Comparison of ENCODE assay signal across 1 cellular context in the genomic region with DNA sequence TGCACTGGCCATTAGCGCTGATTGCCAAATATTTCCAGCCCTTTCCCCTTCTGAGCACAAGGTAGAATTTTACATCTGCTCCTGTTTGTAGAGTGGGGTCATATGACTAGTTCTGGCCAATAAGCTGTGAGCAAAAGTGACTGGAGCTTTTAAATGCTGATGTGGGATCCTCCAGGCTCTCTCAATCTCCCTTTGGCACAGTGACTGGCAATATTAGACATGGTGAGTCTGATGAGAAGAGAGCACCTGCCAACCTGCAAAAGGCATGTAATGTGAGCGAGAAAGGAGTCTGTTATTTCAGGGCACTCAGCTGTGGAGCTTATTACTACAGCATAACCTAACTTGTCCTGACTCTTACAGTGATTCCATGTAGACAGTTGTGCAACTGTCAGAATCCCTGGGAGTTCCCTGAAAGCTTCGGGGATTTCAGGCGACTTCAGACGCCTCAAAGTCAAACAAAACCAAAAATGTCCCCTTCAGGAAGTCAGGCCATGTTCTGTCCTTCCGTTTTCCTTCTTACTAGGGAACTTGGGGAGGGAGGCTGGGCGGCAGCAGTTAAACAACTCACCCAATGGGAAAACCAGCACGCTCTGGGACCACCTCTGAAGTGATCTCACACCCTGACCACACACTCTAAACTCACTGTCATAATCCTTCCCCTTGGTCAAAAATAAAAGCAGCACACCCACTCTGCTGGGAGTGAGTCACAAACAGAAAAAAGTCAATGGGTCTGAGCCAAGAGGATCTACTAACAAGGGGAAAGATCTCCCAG.
TF ChIP-seq lines count a peak whose summit lies in the region.

No MANE protein-coding gene starts in this region.

TF ChIP-seq in HEK293, 187 proteins besides CTCF, POLR2A, EP300 and RAD21 (continued from another document and continues in another):
- TF ChIP-seq, protein P1, sequence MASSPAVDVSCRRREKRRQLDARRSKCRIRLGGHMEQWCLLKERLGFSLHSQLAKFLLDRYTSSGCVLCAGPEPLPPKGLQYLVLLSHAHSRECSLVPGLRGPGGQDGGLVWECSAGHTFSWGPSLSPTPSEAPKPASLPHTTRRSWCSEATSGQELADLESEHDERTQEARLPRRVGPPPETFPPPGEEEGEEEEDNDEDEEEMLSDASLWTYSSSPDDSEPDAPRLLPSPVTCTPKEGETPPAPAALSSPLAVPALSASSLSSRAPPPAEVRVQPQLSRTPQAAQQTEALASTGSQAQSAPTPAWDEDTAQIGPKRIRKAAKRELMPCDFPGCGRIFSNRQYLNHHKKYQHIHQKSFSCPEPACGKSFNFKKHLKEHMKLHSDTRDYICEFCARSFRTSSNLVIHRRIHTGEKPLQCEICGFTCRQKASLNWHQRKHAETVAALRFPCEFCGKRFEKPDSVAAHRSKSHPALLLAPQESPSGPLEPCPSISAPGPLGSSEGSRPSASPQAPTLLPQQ (tag by site-specific recombination; IDR thresholded peaks at IDR 0.05): peak; percentile 51; the same call in 1 of the 2 replicates
- TF ChIP-seq SP2 (tag by site-specific recombination; IDR thresholded peaks at IDR 0.05) (peak; percentile 36), PRDM1 (tag by site-specific recombination; IDR thresholded peaks at IDR 0.05) (no peak), ZNF785 (tag by site-specific recombination; IDR thresholded peaks at IDR 0.05) (no peak), ZNF214 (tag by site-specific recombination; IDR thresholded peaks at IDR 0.05; ENCODE audit: borderline replicate concordance) (no peak), ZNF423 (tag by site-specific recombination; IDR thresholded peaks at IDR 0.05) (no peak), ZFP69B (tag by site-specific recombination; IDR thresholded peaks at IDR 0.05) (0 out of 2 replicates have a peak, but pooled peaks have one; percentile 35), SCRT2 (tag by site-specific recombination; IDR thresholded peaks at IDR 0.05) (no peak), ZNF10 (tag by site-specific recombination; IDR thresholded peaks at IDR 0.05) (no peak), ZNF701 (tag by site-specific recombination; IDR thresholded peaks at IDR 0.05) (no peak), OVOL3 (tag by site-specific recombination; IDR thresholded peaks at IDR 0.05) (no peak), MYNN (tag by site-specific recombination; IDR thresholded peaks at IDR 0.05; ENCODE audit: borderline replicate concordance) (peak; percentile 61; the same call in 1 of the 2 replicates), BCL11B (tag by site-specific recombination; IDR thresholded peaks at IDR 0.05; ENCODE audit: low read depth) (no peak), ZNF626 (tag by site-specific recombination; IDR thresholded peaks at IDR 0.05) (no peak), ZNF621 (tag by site-specific recombination; IDR thresholded peaks at IDR 0.05) (no peak), ZNF266 (tag by site-specific recombination; IDR thresholded peaks at IDR 0.05; ENCODE audit: low read depth) (no peak), ZNF311 (tag by site-specific recombination; IDR thresholded peaks at IDR 0.05; ENCODE audit: borderline replicate concordance) (no peak), EGR2 (tag by site-specific recombination; IDR thresholded peaks at IDR 0.05; ENCODE audit: low read depth) (peak; percentile 49; the same call in 1 of the 2 replicates), HOXC10 (CRISPR knock-in tag; IDR thresholded peaks at IDR 0.05) (no peak), BCL11A (tag by site-specific recombination; IDR thresholded peaks at IDR 0.05; ENCODE audit: low read depth) (no peak), ZNF629 (tag by site-specific recombination; IDR thresholded peaks at IDR 0.05) (0 out of 2 replicates have a peak, but pooled peaks have one; percentile 24), ZNF777 (tag by site-specific recombination; IDR thresholded peaks at IDR 0.05; ENCODE audit: borderline replicate concordance) (no peak), GLIS2 (tag by site-specific recombination; IDR thresholded peaks at IDR 0.05) (no peak), ZNF169 (tag by site-specific recombination; IDR thresholded peaks at IDR 0.05) (no peak), ZNF596 (tag by site-specific recombination; IDR thresholded peaks at IDR 0.05) (no peak), ZNF184 (tag by site-specific recombination; IDR thresholded peaks at IDR 0.05) (no peak), ZNF521 (tag by site-specific recombination; IDR thresholded peaks at IDR 0.05) (no peak), ZNF707 (tag by site-specific recombination; IDR thresholded peaks at IDR 0.05) (no peak), WT1 (tag by site-specific recombination; IDR thresholded peaks at IDR 0.05) (no peak), ZNF555 (tag by site-specific recombination; conservative IDR thresholded peaks at IDR 0.05) (no peak), ZXDB (tag by site-specific recombination; IDR thresholded peaks at IDR 0.05) (no peak), ZNF335 (tag by site-specific recombination; conservative IDR thresholded peaks at IDR 0.05) (no peak), TRIM28 (IDR thresholded peaks at IDR 0.05; ENCODE audit: borderline replicate concordance, low read length) (no peak), SETDB1 (IDR thresholded peaks at IDR 0.05; ENCODE audit: insufficient read length, low read length) (no peak), GLIS1 (tag by site-specific recombination; IDR thresholded peaks at IDR 0.05) (peak; percentile 85), ZEB2 (tag by site-specific recombination; IDR thresholded peaks at IDR 0.05) (no peak), GFI1B (tag by site-specific recombination; IDR thresholded peaks at IDR 0.05) (no peak)
- TF ChIP-seq, protein P2, sequence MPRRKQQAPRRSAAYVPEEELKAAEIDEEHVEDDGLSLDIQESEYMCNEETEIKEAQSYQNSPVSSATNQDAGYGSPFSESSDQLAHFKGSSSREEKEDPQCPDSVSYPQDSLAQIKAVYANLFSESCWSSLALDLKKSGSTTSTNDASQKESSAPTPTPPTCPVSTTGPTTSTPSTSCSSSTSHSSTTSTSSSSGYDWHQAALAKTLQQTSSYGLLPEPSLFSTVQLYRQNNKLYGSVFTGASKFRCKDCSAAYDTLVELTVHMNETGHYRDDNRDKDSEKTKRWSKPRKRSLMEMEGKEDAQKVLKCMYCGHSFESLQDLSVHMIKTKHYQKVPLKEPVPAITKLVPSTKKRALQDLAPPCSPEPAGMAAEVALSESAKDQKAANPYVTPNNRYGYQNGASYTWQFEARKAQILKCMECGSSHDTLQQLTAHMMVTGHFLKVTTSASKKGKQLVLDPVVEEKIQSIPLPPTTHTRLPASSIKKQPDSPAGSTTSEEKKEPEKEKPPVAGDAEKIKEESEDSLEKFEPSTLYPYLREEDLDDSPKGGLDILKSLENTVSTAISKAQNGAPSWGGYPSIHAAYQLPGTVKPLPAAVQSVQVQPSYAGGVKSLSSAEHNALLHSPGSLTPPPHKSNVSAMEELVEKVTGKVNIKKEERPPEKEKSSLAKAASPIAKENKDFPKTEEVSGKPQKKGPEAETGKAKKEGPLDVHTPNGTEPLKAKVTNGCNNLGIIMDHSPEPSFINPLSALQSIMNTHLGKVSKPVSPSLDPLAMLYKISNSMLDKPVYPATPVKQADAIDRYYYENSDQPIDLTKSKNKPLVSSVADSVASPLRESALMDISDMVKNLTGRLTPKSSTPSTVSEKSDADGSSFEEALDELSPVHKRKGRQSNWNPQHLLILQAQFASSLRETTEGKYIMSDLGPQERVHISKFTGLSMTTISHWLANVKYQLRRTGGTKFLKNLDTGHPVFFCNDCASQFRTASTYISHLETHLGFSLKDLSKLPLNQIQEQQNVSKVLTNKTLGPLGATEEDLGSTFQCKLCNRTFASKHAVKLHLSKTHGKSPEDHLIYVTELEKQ (tag by site-specific recombination; IDR thresholded peaks at IDR 0.05; ENCODE audit: borderline replicate concordance): no peak; the same call in 1 of the 2 replicates
- TF ChIP-seq, protein P3, sequence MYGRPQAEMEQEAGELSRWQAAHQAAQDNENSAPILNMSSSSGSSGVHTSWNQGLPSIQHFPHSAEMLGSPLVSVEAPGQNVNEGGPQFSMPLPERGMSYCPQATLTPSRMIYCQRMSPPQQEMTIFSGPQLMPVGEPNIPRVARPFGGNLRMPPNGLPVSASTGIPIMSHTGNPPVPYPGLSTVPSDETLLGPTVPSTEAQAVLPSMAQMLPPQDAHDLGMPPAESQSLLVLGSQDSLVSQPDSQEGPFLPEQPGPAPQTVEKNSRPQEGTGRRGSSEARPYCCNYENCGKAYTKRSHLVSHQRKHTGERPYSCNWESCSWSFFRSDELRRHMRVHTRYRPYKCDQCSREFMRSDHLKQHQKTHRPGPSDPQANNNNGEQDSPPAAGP (tag by site-specific recombination; IDR thresholded peaks at IDR 0.05): no peak
- TF ChIP-seq, protein P4, sequence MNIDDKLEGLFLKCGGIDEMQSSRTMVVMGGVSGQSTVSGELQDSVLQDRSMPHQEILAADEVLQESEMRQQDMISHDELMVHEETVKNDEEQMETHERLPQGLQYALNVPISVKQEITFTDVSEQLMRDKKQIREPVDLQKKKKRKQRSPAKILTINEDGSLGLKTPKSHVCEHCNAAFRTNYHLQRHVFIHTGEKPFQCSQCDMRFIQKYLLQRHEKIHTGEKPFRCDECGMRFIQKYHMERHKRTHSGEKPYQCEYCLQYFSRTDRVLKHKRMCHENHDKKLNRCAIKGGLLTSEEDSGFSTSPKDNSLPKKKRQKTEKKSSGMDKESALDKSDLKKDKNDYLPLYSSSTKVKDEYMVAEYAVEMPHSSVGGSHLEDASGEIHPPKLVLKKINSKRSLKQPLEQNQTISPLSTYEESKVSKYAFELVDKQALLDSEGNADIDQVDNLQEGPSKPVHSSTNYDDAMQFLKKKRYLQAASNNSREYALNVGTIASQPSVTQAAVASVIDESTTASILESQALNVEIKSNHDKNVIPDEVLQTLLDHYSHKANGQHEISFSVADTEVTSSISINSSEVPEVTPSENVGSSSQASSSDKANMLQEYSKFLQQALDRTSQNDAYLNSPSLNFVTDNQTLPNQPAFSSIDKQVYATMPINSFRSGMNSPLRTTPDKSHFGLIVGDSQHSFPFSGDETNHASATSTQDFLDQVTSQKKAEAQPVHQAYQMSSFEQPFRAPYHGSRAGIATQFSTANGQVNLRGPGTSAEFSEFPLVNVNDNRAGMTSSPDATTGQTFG (tag by site-specific recombination; IDR thresholded peaks at IDR 0.05; ENCODE audit: borderline replicate concordance): no peak
- TF ChIP-seq, protein P5, sequence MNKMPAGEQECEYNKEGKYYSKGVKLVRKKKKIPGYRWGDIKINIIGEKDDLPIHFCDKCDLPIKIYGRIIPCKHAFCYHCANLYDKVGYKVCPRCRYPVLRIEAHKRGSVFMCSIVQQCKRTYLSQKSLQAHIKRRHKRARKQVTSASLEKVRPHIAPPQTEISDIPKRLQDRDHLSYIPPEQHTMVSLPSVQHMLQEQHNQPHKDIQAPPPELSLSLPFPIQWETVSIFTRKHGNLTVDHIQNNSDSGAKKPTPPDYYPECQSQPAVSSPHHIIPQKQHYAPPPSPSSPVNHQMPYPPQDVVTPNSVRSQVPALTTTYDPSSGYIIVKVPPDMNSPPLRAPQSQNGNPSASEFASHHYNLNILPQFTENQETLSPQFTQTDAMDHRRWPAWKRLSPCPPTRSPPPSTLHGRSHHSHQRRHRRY (tag by site-specific recombination; IDR thresholded peaks at IDR 0.05): no peak
- TF ChIP-seq, protein P6, sequence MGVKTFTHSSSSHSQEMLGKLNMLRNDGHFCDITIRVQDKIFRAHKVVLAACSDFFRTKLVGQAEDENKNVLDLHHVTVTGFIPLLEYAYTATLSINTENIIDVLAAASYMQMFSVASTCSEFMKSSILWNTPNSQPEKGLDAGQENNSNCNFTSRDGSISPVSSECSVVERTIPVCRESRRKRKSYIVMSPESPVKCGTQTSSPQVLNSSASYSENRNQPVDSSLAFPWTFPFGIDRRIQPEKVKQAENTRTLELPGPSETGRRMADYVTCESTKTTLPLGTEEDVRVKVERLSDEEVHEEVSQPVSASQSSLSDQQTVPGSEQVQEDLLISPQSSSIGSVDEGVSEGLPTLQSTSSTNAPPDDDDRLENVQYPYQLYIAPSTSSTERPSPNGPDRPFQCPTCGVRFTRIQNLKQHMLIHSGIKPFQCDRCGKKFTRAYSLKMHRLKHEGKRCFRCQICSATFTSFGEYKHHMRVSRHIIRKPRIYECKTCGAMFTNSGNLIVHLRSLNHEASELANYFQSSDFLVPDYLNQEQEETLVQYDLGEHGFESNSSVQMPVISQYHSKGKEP (tag by site-specific recombination; IDR thresholded peaks at IDR 0.05): no peak
- TF ChIP-seq, protein P7, sequence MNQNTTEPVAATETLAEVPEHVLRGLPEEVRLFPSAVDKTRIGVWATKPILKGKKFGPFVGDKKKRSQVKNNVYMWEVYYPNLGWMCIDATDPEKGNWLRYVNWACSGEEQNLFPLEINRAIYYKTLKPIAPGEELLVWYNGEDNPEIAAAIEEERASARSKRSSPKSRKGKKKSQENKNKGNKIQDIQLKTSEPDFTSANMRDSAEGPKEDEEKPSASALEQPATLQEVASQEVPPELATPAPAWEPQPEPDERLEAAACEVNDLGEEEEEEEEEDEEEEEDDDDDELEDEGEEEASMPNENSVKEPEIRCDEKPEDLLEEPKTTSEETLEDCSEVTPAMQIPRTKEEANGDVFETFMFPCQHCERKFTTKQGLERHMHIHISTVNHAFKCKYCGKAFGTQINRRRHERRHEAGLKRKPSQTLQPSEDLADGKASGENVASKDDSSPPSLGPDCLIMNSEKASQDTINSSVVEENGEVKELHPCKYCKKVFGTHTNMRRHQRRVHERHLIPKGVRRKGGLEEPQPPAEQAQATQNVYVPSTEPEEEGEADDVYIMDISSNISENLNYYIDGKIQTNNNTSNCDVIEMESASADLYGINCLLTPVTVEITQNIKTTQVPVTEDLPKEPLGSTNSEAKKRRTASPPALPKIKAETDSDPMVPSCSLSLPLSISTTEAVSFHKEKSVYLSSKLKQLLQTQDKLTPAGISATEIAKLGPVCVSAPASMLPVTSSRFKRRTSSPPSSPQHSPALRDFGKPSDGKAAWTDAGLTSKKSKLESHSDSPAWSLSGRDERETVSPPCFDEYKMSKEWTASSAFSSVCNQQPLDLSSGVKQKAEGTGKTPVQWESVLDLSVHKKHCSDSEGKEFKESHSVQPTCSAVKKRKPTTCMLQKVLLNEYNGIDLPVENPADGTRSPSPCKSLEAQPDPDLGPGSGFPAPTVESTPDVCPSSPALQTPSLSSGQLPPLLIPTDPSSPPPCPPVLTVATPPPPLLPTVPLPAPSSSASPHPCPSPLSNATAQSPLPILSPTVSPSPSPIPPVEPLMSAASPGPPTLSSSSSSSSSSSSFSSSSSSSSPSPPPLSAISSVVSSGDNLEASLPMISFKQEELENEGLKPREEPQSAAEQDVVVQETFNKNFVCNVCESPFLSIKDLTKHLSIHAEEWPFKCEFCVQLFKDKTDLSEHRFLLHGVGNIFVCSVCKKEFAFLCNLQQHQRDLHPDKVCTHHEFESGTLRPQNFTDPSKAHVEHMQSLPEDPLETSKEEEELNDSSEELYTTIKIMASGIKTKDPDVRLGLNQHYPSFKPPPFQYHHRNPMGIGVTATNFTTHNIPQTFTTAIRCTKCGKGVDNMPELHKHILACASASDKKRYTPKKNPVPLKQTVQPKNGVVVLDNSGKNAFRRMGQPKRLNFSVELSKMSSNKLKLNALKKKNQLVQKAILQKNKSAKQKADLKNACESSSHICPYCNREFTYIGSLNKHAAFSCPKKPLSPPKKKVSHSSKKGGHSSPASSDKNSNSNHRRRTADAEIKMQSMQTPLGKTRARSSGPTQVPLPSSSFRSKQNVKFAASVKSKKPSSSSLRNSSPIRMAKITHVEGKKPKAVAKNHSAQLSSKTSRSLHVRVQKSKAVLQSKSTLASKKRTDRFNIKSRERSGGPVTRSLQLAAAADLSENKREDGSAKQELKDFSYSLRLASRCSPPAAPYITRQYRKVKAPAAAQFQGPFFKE (tag by site-specific recombination; IDR thresholded peaks at IDR 0.05; ENCODE audit: borderline replicate concordance): no peak
